In genomic region chr9:113894166-113894565, GRCh38 we compare ENCODE assay signal across 25 cellular contexts. TPM values are rescaled to one million over a fixed set of nuclear protein-coding genes. Genes with fewer than 3 reads are reported as not detected.
DNase-seq lines count a peak whose midpoint lies in the region; ATAC-seq and TF ChIP-seq lines count a peak whose summit lies in the region.
"Had no signal": no experiment of that assay in that cellular context is flagged by ENCODE, and none has a peak within 500 bp of the region (broad histone marks: within the 10 kb centered on the region; RNA-seq: fewer than 3 reads in every experiment).

No MANE protein-coding gene starts in this region.

- 96% methylated on average over 1 of the region's 1 CpG for WGBS in right cardiac atrium
- WGBS in right lobe of liver (ENCODE audit: insufficient coverage, low coverage, low lambda C conversion rate, missing lambda C conversion rate) = 33% methylated on average over 1 of the region's 1 CpG
- WGBS in psoas muscle, 3 donors = 97 to 100% (median 97%) methylated on average over 1 of the region's 1 CpG

- H3K36me3 ChIP-seq in right atrium auricular region (no peaks in the 10 kb centered on the region), right lobe of liver (no peaks in the 10 kb centered on the region), psoas muscle (ENCODE audit: insufficient read depth in 1 of 2, low read depth in 1 of 2) (no peaks in the 10 kb centered on the region)

- no peaks in the 10 kb centered on the region for H3K27me3 ChIP-seq in right atrium auricular region
- no peaks in the 10 kb centered on the region for H3K27me3 ChIP-seq in right cardiac atrium (ENCODE audit: control insufficient read depth, insufficient read depth)
- H3K27me3 ChIP-seq in right lobe of liver = no peaks in the 10 kb centered on the region
- no peaks in the 10 kb centered on the region for H3K27me3 ChIP-seq in psoas muscle (ENCODE audit: insufficient read depth in 3 of 3, low read length in 2 of 3)
- H3K27me3 ChIP-seq: BE2C, BLaER1 had no signal

- DNase-seq in right atrium auricular region (ENCODE audit: low spot score) (peak; percentile 11), right cardiac atrium (no peak), kidney glomerular epithelial cell (lab: John Stamatoyannopoulos, UW) (peak; percentile 19), kidney tubule cell (ENCODE audit: low spot score) (peak; percentile 14), right lobe of liver (no peak), activated gamma-delta T cell treated with Interleukin-2 at 50 U/mL for 16 hours (no peak), psoas muscle (no peak)
- DNase-seq: 8988T; ACHN; BE2C; C1 segment of cervical spinal cord; CD4-positive, alpha-beta memory T cell; CD4-positive, CD25-positive, alpha-beta regulatory T cell; CD8-positive, alpha-beta memory T cell; COR-L47; DMS 273 treated with DMSO at 0.1 percent for 48 hours; DMS153; DMS53; DMS79; DND-41; EL; GDM1 had no signal

- TF ChIP-seq CTCF in right atrium auricular region (IDR thresholded peaks at IDR 0.05) = no peak
- TF ChIP-seq CTCF in right lobe of liver (IDR thresholded peaks at IDR 0.05) = no peak
- TF ChIP-seq CTCF in psoas muscle (IDR thresholded peaks at IDR 0.05) = no peak

- H3K9me3 ChIP-seq in right atrium auricular region (peaks cover 0 to 17% of the 10 kb centered on the region in 2 donors), right cardiac atrium (ENCODE audit: control insufficient read depth, low read length) (no peaks in the 10 kb centered on the region), right lobe of liver (no peaks in the 10 kb centered on the region), psoas muscle (no peaks in the 10 kb centered on the region)

- intact Hi-C loops in right cardiac atrium (cut with DNase I) = loop anchor here in 1 of 4 donors (10.0 kb wide), 1 partner anchor 81 kb away; no protein-coding TSS in a partner anchor
- intact Hi-C loops in right lobe of liver (cut with DNase I) = no loop called here
- intact Hi-C loops in psoas muscle (cut with DNase I) = no loop called here

- H3K4me3 ChIP-seq in right atrium auricular region (no peak overlapping the region), right cardiac atrium (ENCODE audit: low read length) (no peak overlapping the region), right lobe of liver (no peak overlapping the region), psoas muscle (no peak overlapping the region)
- H3K4me3 ChIP-seq: BLaER1, GM12878 had no signal

- no peaks in the 10 kb centered on the region for H3K4me1 ChIP-seq in right atrium auricular region
- peaks cover under 1% of the 10 kb centered on the region for H3K4me1 ChIP-seq in right cardiac atrium (ENCODE audit: control insufficient read depth, insufficient read depth, low read length)
- H3K4me1 ChIP-seq in right lobe of liver = peaks cover 0 to 34% (median 6%) of the 10 kb centered on the region in 4 donors
- no peaks in the 10 kb centered on the region for H3K4me1 ChIP-seq in psoas muscle

- H3K27ac ChIP-seq in right atrium auricular region (no peak overlapping the region), right cardiac atrium (ENCODE audit: low read length) (no peak overlapping the region), right lobe of liver (peak overlapping the region in 2 of 3 donors; percentile 2 to 12), psoas muscle (no peak overlapping the region)
- H3K27ac ChIP-seq: BLaER1 had no signal

- TF ChIP-seq POLR2A in right lobe of liver (IDR thresholded peaks at IDR 0.05) = no peak

- ATAC-seq in right cardiac atrium (no peak), right lobe of liver (peak; percentile 79 to 89 (median 88)), GM21529 (IDR thresholded peaks at IDR 0.05; ENCODE audit: unreplicated experiment) (no peak), psoas muscle (no peak)
- ATAC-seq: GM12878 had no signal

RNA-seq across cellular contexts. Expression of gene ZNF618, which starts 18.1 kb away (rescaled TPM):
- total RNA-seq in right atrium auricular region = 1 to 10 TPM; 1.4 to 3.0 TPM
- total RNA-seq in right cardiac atrium = 1 to 10 TPM; 2.6 to 3.3 (median 2.9) TPM
- 1.4 TPM for polyA plus RNA-seq in right cardiac atrium
- 1 to 10 TPM; 2.9 to 7.9 (median 6.0) TPM for total RNA-seq in right lobe of liver
- total RNA-seq in psoas muscle = 1 to 10 TPM; 1.2 to 2.7 (median 1.3) TPM
- polyA plus RNA-seq in psoas muscle = 1 to 10 TPM in 1 of 3 donors, under 1 TPM in 2; 0.31 to 1.2 (median 0.40) TPM
- polyA plus RNA-seq: CD4-positive, CD25-positive, alpha-beta regulatory T cell had no signal

Comparison
In these comparisons a context has a peak if more than half of its experiments do, and no peak if none do; other contexts are left out.
1. DNase-seq: peak in right atrium auricular region (single experiment), kidney glomerular epithelial cell (single experiment) and kidney tubule cell (single experiment); none in right cardiac atrium (0 of 3), right lobe of liver (0 of 3), activated gamma-delta T cell treated with Interleukin-2 at 50 U/mL for 16 hours (single experiment) and psoas muscle (0 of 2).
2. H3K27ac ChIP-seq: peak in right lobe of liver (2 of 3); none in right atrium auricular region (0 of 2), right cardiac atrium (single experiment) and psoas muscle (single experiment).
3. ATAC-seq: peak in right lobe of liver (4 of 4); none in right cardiac atrium (0 of 2), GM21529 (single experiment) and psoas muscle (0 of 4).